In genomic region chr19:952680-953500, GRCh38 we compare ENCODE assay signal across 11 cellular contexts. TPM values are rescaled to one million over a fixed set of nuclear protein-coding genes. Genes with fewer than 3 reads are reported as not detected.
DNase-seq lines count a peak whose midpoint lies in the region; ATAC-seq and TF ChIP-seq lines count a peak whose summit lies in the region.
"Had no signal": no experiment of that assay in that cellular context is flagged by ENCODE, and none has a peak within 500 bp of the region (broad histone marks: within the 10 kb centered on the region; RNA-seq: fewer than 3 reads in every experiment).

No MANE protein-coding gene starts in this region.

- CTCF ChIA-PET in activated naive CD4-positive, alpha-beta T cell treated with anti-CD3 and anti-CD28 coated beads for 36 hours (lab: Charles Lee), result interaction anchor here (0.5 kb wide), 1 partner anchor 31 kb away, joined by 3 read pairs; the partner anchor contains the start of gene WDR18

- H3K4me1 ChIP-seq in OCI-LY3 (ENCODE audit: low read length) (peaks cover 74% of the 10 kb centered on the region), iPS-15b (ENCODE audit: control insufficient read depth, insufficient read depth, low read length) (no peaks in the 10 kb centered on the region), spleen (peaks cover 8 to 92% (median 53%) of the 10 kb centered on the region in 6 donors)

- TF ChIP-seq CTCF in OCI-LY3 (IDR thresholded peaks at IDR 0.05; ENCODE audit: low read depth, low read length) (no peak), spleen (IDR thresholded peaks at IDR 0.05 in 8 of 11, conservative IDR thresholded peaks at IDR 0.05 in 3 of 11) (no peak)

- H3K4me2 ChIP-seq in OCI-LY3 (ENCODE audit: low read length), result peak overlapping the region; percentile 71

- H3K9ac ChIP-seq in OCI-LY3 (ENCODE audit: low read length), result peak overlapping the region; percentile 68
- peak overlapping the region; percentile 60 for H3K9ac ChIP-seq in iPS-15b (ENCODE audit: low read depth, low read length)

- no peak for ATAC-seq in HG03139 (IDR thresholded peaks at IDR 0.05; ENCODE audit: unreplicated experiment)
- ATAC-seq: SK-N-SH treated with all-trans-retinoic acid at 6 μM for 48 hours had no signal

- H3K4me1 Mint-ChIP-seq in activated naive CD4-positive, alpha-beta T cell treated with anti-CD3 and anti-CD28 coated beads for 36 hours (ENCODE audit: low read depth), result peaks cover 8% of the 10 kb centered on the region

- intact Hi-C loops in spleen (cut with DNase I; ENCODE audit: low total_unique reads), result no loop called here
- intact Hi-C loops in activated naive CD4-positive, alpha-beta T cell treated with anti-CD3 and anti-CD28 coated beads for 36 hours (cut with micrococcal nuclease), result no loop called here

- no peaks in the 10 kb centered on the region for H3K9me3 ChIP-seq in OCI-LY3 (ENCODE audit: insufficient read depth, low read length)
- no peaks in the 10 kb centered on the region for H3K9me3 ChIP-seq in iPS-15b (ENCODE audit: control insufficient read depth, insufficient read depth, low read length)
- H3K9me3 ChIP-seq in spleen, result no peaks in the 10 kb centered on the region

- no peaks in the 10 kb centered on the region for H3K9me3 Mint-ChIP-seq in activated naive CD4-positive, alpha-beta T cell treated with anti-CD3 and anti-CD28 coated beads for 36 hours
- H3K9me3 Mint-ChIP-seq: neural crest cell had no signal

- H3K27me3 Mint-ChIP-seq in activated naive CD4-positive, alpha-beta T cell treated with anti-CD3 and anti-CD28 coated beads for 36 hours (ENCODE audit: low read depth), result no peaks in the 10 kb centered on the region

- no peak overlapping the region for H2AFZ ChIP-seq in OCI-LY3 (ENCODE audit: low read depth, low read length)

- TF ChIP-seq POLR2A in spleen (IDR thresholded peaks at IDR 0.05), result no peak

- no peak overlapping the region for H3K4me3 Mint-ChIP-seq in activated naive CD4-positive, alpha-beta T cell treated with anti-CD3 and anti-CD28 coated beads for 36 hours

- DNase-seq in DMS53 (lab: John Stamatoyannopoulos, UW) (peak; percentile 22), DMS53 treated with DMSO at 0.1 percent for 48 hours (lab: John Stamatoyannopoulos, UW; ENCODE audit: unreplicated experiment) (no peak), spleen (no peak), NK-92 (lab: John Stamatoyannopoulos, UW; ENCODE audit: unreplicated experiment) (no peak)
- DNase-seq in activated naive CD4-positive, alpha-beta T cell treated with anti-CD3 and anti-CD28 coated beads for 36 hours, result no peak

- H4K20me1 ChIP-seq in OCI-LY3 (ENCODE audit: insufficient read depth, low read length), result peaks cover 16% of the 10 kb centered on the region; the same call in 1 of the 2 replicates

- H3K27ac ChIP-seq in OCI-LY3 (ENCODE audit: low read length), result peak overlapping the region; percentile 74
- H3K27ac ChIP-seq in spleen, result peak overlapping the region in 6 of 8 donors; percentile 4 to 79 (median 62)
- H3K27ac ChIP-seq: 22Rv1 had no signal

- peaks cover 7% of the 10 kb centered on the region for H3K36me3 ChIP-seq in OCI-LY3 (replicated peaks; ENCODE audit: low read depth, low read length)
- peaks cover under 1% of the 10 kb centered on the region for H3K36me3 ChIP-seq in iPS-15b (ENCODE audit: control insufficient read depth, insufficient read depth, low read length)
- H3K36me3 ChIP-seq in spleen, result peaks cover 0 to 4% (median 0%) of the 10 kb centered on the region in 6 donors

- H3K27ac Mint-ChIP-seq in activated naive CD4-positive, alpha-beta T cell treated with anti-CD3 and anti-CD28 coated beads for 36 hours, result no peak overlapping the region

- no peaks in the 10 kb centered on the region for H3K36me3 Mint-ChIP-seq in activated naive CD4-positive, alpha-beta T cell treated with anti-CD3 and anti-CD28 coated beads for 36 hours (ENCODE audit: low read depth)

- H3K27me3 ChIP-seq in OCI-LY3 (ENCODE audit: low read depth, low read length), result no peaks in the 10 kb centered on the region
- no peaks in the 10 kb centered on the region for H3K27me3 ChIP-seq in iPS-15b (ENCODE audit: control insufficient read depth, insufficient read depth, low read length)
- no peaks in the 10 kb centered on the region for H3K27me3 ChIP-seq in spleen (replicated peaks in 1 of 7)

- H3K4me3 ChIP-seq in OCI-LY3 (ENCODE audit: low read length) (peak overlapping the region; percentile 61), iPS-15b (ENCODE audit: low read depth, low read length) (peak overlapping the region; percentile 4), spleen (peak overlapping the region in 5 of 8 donors; percentile 4 to 54 (median 17))

- peaks cover 69% of the 10 kb centered on the region for H3K79me2 ChIP-seq in OCI-LY3 (ENCODE audit: low read length)

- 10 to 18% (median 15%) methylated on average over 22 to 24 of the region's 24 CpGs for WGBS in spleen, 5 donors

RNA-seq across cellular contexts. Expression of gene ARID3A, which starts 27.1 kb away (rescaled TPM):
- total RNA-seq in spleen, result 10 to 100 TPM; 14.9 to 42.5 (median 22.6) TPM
- 10 to 100 TPM in 1 of 3 donors, 1 to 10 TPM in 2; 2.5 to 10.3 (median 3.2) TPM for polyA plus RNA-seq in spleen
- 10 to 100 TPM; 23.1 to 28.4 TPM for total RNA-seq in activated naive CD4-positive, alpha-beta T cell treated with anti-CD3 and anti-CD28 coated beads for 36 hours

RNA-seq across cellular contexts. Expression of gene WDR18, which starts 31.3 kb away (rescaled TPM):
- total RNA-seq in spleen, result 10 to 100 TPM; 17.8 to 63.4 (median 28.2) TPM
- polyA plus RNA-seq in spleen, result 10 to 100 TPM; 57.6 to 96.0 (median 85.9) TPM
- 10 to 100 TPM; 77.8 to 82.0 TPM for total RNA-seq in activated naive CD4-positive, alpha-beta T cell treated with anti-CD3 and anti-CD28 coated beads for 36 hours

RNA-seq across cellular contexts. Expression of gene KISS1R, which starts 35.8 kb away (rescaled TPM):
- total RNA-seq in spleen, result under 1 TPM in 5 of 7 donors, not detected in 2; 0.30 to 0.50 (median 0.37) TPM
- polyA plus RNA-seq in spleen, result under 1 TPM; 0.22 to 0.42 (median 0.27) TPM
- 1 to 10 TPM; 5.3 to 6.6 TPM for total RNA-seq in activated naive CD4-positive, alpha-beta T cell treated with anti-CD3 and anti-CD28 coated beads for 36 hours

RNA-seq across cellular contexts. Expression of gene R3HDM4, which starts 39.9 kb away (rescaled TPM):
- total RNA-seq in spleen, result 100 to 1,000 TPM in 3 of 7 donors, 10 to 100 TPM in 4; 41.0 to 175 (median 90.9) TPM
- polyA plus RNA-seq in spleen, result 10 to 100 TPM; 74.6 to 99.7 (median 87.4) TPM
- 100 to 1,000 TPM; 111 to 120 TPM for total RNA-seq in activated naive CD4-positive, alpha-beta T cell treated with anti-CD3 and anti-CD28 coated beads for 36 hours

RNA-seq across cellular contexts. Expression of gene GRIN3B, which starts 47.3 kb away (rescaled TPM):
- under 1 TPM in 2 of 7 donors, not detected in 5; 0.07 to 0.11 TPM for total RNA-seq in spleen
- polyA plus RNA-seq in spleen, result not detected
- total RNA-seq in activated naive CD4-positive, alpha-beta T cell treated with anti-CD3 and anti-CD28 coated beads for 36 hours, result under 1 TPM in 1 of 2 experiments, not detected in 1; 0.10 TPM

Comparison
In these comparisons a context has a peak if more than half of its experiments do, and no peak if none do; other contexts are left out.
1. H3K4me3 ChIP-seq: peak in every context shown above with its lines; median percentile 61 in OCI-LY3; 17 in spleen; 4 in iPS-15b.
2. RNA of gene KISS1R, which starts 35.8 kb away (total RNA-seq): 5.3 to 6.6 TPM in activated naive CD4-positive, alpha-beta T cell treated with anti-CD3 and anti-CD28 coated beads for 36 hours; 0.30 to 0.50 TPM in spleen; every median in the first group is over 4 times any median in the second.